ENCODE assay signal across 9 cellular contexts in the genomic region with DNA sequence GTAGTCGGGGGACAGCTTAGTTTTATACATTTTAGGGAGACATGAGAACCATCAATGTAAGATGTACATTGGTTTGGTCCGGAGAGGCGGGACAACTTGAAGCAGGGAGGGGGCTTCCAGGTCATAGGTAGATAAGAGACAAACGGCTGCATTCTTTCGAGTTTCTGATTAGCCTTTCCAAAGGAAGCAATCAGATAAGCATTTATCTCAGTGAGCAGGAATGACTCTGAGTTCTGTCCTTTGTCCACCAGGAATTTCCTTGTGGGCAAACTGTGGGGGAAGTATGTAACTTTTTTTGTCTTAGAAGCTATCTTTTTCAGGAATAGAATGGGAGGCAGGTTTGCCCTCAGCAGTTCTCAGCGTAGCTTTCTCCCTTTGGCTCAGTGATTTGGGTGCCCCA. TPM values are rescaled to one million over a fixed set of nuclear protein-coding genes. Genes with fewer than 3 reads are reported as not detected.
A peak's percentile ranks its signal among the peaks of the same experiment; 100 is the strongest.
DNase-seq lines count a peak whose midpoint lies in the region; ATAC-seq and TF ChIP-seq lines count a peak whose summit lies in the region.
"Had no signal": no experiment of that assay in that cellular context is flagged by ENCODE, and none has a peak within 500 bp of the region (broad histone marks: within the 10 kb centered on the region; RNA-seq: fewer than 3 reads in every experiment).

No MANE protein-coding gene starts in this region.

- peaks cover 0 to under 1% of the 10 kb centered on the region in 2 donors for H3K27me3 Mint-ChIP-seq in effector memory CD8-positive, alpha-beta T cell

- no peaks in the 10 kb centered on the region for H3K9me3 Mint-ChIP-seq in effector memory CD8-positive, alpha-beta T cell

- intact Hi-C loops in ascending aorta (cut with DNase I): loop anchor here (10.0 kb wide), 3 partner anchors 300 to 760 kb away; a partner anchor contains a TSS

- H3K27me3 ChIP-seq in DOHH2 (ENCODE audit: control insufficient read depth, low read length) (no peaks in the 10 kb centered on the region), NT2/D1 (ENCODE audit: insufficient read depth, insufficient read length) (no peaks in the 10 kb centered on the region), parathyroid adenoma (ENCODE audit: control insufficient read depth, insufficient read depth, low read length) (no peaks in the 10 kb centered on the region), Peyer's patch (no peaks in the 10 kb centered on the region), ascending aorta (no peaks in the 10 kb centered on the region)

- TF ChIP-seq CTCF in DOHH2 (IDR thresholded peaks at IDR 0.05; ENCODE audit: low read depth, low read length, poor library complexity, severe bottlenecking): no peak
- no peak for TF ChIP-seq CTCF in parathyroid adenoma (IDR thresholded peaks at IDR 0.05)
- TF ChIP-seq CTCF in Peyer's patch (IDR thresholded peaks at IDR 0.05): no peak
- TF ChIP-seq CTCF in ascending aorta (IDR thresholded peaks at IDR 0.05): no peak

- peak overlapping the region; percentile 92 for H3K4me3 ChIP-seq in DOHH2 (ENCODE audit: low read length)
- H3K4me3 ChIP-seq in NT2/D1 (ENCODE audit: insufficient read length, low read depth): peak overlapping the region; percentile 90
- H3K4me3 ChIP-seq in parathyroid adenoma (ENCODE audit: low read depth, low read length): peak overlapping the region; percentile 77
- H3K4me3 ChIP-seq in Peyer's patch: peak overlapping the region in 2 of 4 donors; percentile 92 to 100
- peak overlapping the region in 1 of 2 donors; percentile 98 for H3K4me3 ChIP-seq in ascending aorta

- H4K20me1 ChIP-seq in DOHH2 (ENCODE audit: control insufficient read depth, insufficient read depth, low read depth, low read length): peaks cover 31% of the 10 kb centered on the region

- peaks cover 65% of the 10 kb centered on the region for H3K79me2 ChIP-seq in DOHH2 (ENCODE audit: control insufficient read depth, low read length)
- H3K79me2 ChIP-seq in parathyroid adenoma: peaks cover 60% of the 10 kb centered on the region

- no peak overlapping the region for H3K9ac ChIP-seq in NT2/D1 (ENCODE audit: insufficient read length, low read depth)
- no peak overlapping the region for H3K9ac ChIP-seq in parathyroid adenoma

- peaks cover 39% of the 10 kb centered on the region for H3K36me3 Mint-ChIP-seq in effector memory CD8-positive, alpha-beta T cell (ENCODE audit: insufficient read depth)

- H3K4me1 ChIP-seq in DOHH2 (ENCODE audit: control insufficient read depth, low read length) (peaks cover 28% of the 10 kb centered on the region), NT2/D1 (ENCODE audit: insufficient read depth, insufficient read length) (peaks cover 19% of the 10 kb centered on the region), parathyroid adenoma (peaks cover 20% of the 10 kb centered on the region), Peyer's patch (peaks cover 0 to 38% (median 15%) of the 10 kb centered on the region in 4 donors), ascending aorta (peaks cover 0 to 18% of the 10 kb centered on the region in 2 donors)

- H3K4me3 Mint-ChIP-seq in effector memory CD8-positive, alpha-beta T cell: peak overlapping the region; percentile 91

- ATAC-seq in effector memory CD8-positive, alpha-beta T cell (replicated peaks): no peak

- H3K36me3 ChIP-seq in DOHH2 (ENCODE audit: control insufficient read depth, low read length): peaks cover 61% of the 10 kb centered on the region
- peaks cover 56% of the 10 kb centered on the region for H3K36me3 ChIP-seq in NT2/D1 (ENCODE audit: insufficient read depth, insufficient read length, low read length)
- no peaks in the 10 kb centered on the region for H3K36me3 ChIP-seq in parathyroid adenoma (ENCODE audit: control insufficient read depth, insufficient read depth, low read length)
- H3K36me3 ChIP-seq in Peyer's patch: peaks cover 0 to 42% (median 0%) of the 10 kb centered on the region in 3 donors
- peaks cover 24 to 37% of the 10 kb centered on the region in 2 donors for H3K36me3 ChIP-seq in ascending aorta

- H3K9me3 ChIP-seq in DOHH2 (ENCODE audit: control insufficient read depth, insufficient read depth, low read length): no peaks in the 10 kb centered on the region
- H3K9me3 ChIP-seq in NT2/D1 (ENCODE audit: insufficient read depth, low read length): no peaks in the 10 kb centered on the region
- no peaks in the 10 kb centered on the region for H3K9me3 ChIP-seq in parathyroid adenoma (ENCODE audit: control insufficient read depth, low read length)
- H3K9me3 ChIP-seq in Peyer's patch: no peaks in the 10 kb centered on the region
- H3K9me3 ChIP-seq in ascending aorta: no peaks in the 10 kb centered on the region

- DNase-seq in NT2/D1 (ENCODE audit: low read depth, low spot score) (no peak), Peyer's patch (no peak), NCI-H526 treated with DMSO at 0.1 percent for 48 hours (lab: John Stamatoyannopoulos, UW) (no peak), ascending aorta (ENCODE audit: low spot score in 2 of 2) (no peak)
- DNase-seq in effector memory CD8-positive, alpha-beta T cell: no peak
- DNase-seq in effector CD4-positive, alpha-beta T cell: no peak
- DNase-seq: NCI-H446 had no signal

- no peak overlapping the region for H3K27ac ChIP-seq in DOHH2 (ENCODE audit: low read depth, low read length)
- H3K27ac ChIP-seq in parathyroid adenoma: no peak overlapping the region
- no peak overlapping the region for H3K27ac ChIP-seq in Peyer's patch
- H3K27ac ChIP-seq in ascending aorta: no peak overlapping the region

- peak overlapping the region; percentile 78 for H3K4me2 ChIP-seq in DOHH2 (ENCODE audit: low read length)
- peak overlapping the region; percentile 52 for H3K4me2 ChIP-seq in parathyroid adenoma (ENCODE audit: low read length)

- no peaks in the 10 kb centered on the region for H3K9me2 ChIP-seq in DOHH2 (replicated peaks; ENCODE audit: control insufficient read depth, low read length)

- H2AFZ ChIP-seq in parathyroid adenoma: no peak overlapping the region

- H3F3A ChIP-seq in DOHH2 (ENCODE audit: control insufficient read depth, insufficient read depth): no peaks in the 10 kb centered on the region

- TF ChIP-seq POLR2A in Peyer's patch (IDR thresholded peaks at IDR 0.05): no peak

- H3K4me1 Mint-ChIP-seq in effector memory CD8-positive, alpha-beta T cell (ENCODE audit: low read depth in 2 of 2): peaks cover 44 to 51% of the 10 kb centered on the region in 2 donors

- H3K27ac Mint-ChIP-seq in effector memory CD8-positive, alpha-beta T cell: peak overlapping the region; percentile 74 to 85

RNA-seq across cellular contexts. Expression of a gene that starts 1.4 kb away (rescaled TPM):
- total RNA-seq in Peyer's patch (10 to 100 TPM; 25.7 to 30.5 (median 28.3) TPM), ascending aorta (14.2 TPM)

RNA-seq across cellular contexts. Expression of a gene that starts 21.2 kb away (rescaled TPM):
- total RNA-seq in Peyer's patch (not detected), ascending aorta (not detected)

RNA-seq across cellular contexts. Expression of a gene that starts 39.7 kb away (rescaled TPM):
- not detected for total RNA-seq in Peyer's patch
- not detected for total RNA-seq in ascending aorta

RNA-seq across cellular contexts. Expression of a gene that starts 58.1 kb away (rescaled TPM):
- total RNA-seq in Peyer's patch (100 to 1,000 TPM in 1 of 4 donors, 10 to 100 TPM in 3; 66.6 to 149 (median 89.8) TPM), ascending aorta (57.0 TPM)
